ENCODE assay signal across 21 cellular contexts in genomic region chr5:90153031-90153430, GRCh38.
"Had no signal": no experiment of that assay in that cellular context is flagged by ENCODE, and none has a peak within 500 bp of the region (broad histone marks: within the 10 kb centered on the region; RNA-seq: fewer than 3 reads in every experiment).

No MANE protein-coding gene starts in this region.

- H3K4me3 ChIP-seq: dorsolateral prefrontal cortex, esophagus muscularis mucosa, lower lobe of right lung, pancreas, right lobe of liver, thyroid gland, vagina had no signal

- H3K9me3 ChIP-seq: lower lobe of right lung, pancreas, right lobe of liver, thyroid gland, vagina had no signal

- H3K36me3 ChIP-seq: esophagus muscularis mucosa, lower lobe of right lung, pancreas, right lobe of liver, thyroid gland, vagina had no signal

- DNase-seq: dorsolateral prefrontal cortex; effector CD4-positive, alpha-beta T cell; foreskin keratinocyte; glutamatergic neuron; hypothalamus; immature natural killer cell; left ventricle myocardium superior; lower lobe of right lung; naive thymus-derived CD8-positive, alpha-beta T cell; nephron progenitor cell; occipital lobe; pancreas; right lobe of liver; small intestine; stimulated activated CD4-positive, alpha-beta T cell treated with anti-CD3 and anti-CD28 coated beads, Interleukin-15, amount 100 ng/mL, for 24 hours; stimulated activated CD4-positive, alpha-beta T cell treated with anti-CD3 and anti-CD28 coated beads, Interleukin-2, amount 100 ng/mL, for 48 hours; stimulated activated naive B cell treated with anti-CD40 and anti-IgM and Interleukin-4, amounts not matched to agents 10 μg/mL and 1 μg/mL and 100 μg/mL, for 72 hours; thyroid gland; trophoblast cell had no signal

- ATAC-seq: foreskin keratinocyte; left ventricle myocardium superior; lower lobe of right lung; naive thymus-derived CD8-positive, alpha-beta T cell; pancreas; right lobe of liver; stimulated activated naive B cell treated with anti-CD40 and anti-IgM and Interleukin-4, amounts not matched to agents 10 μg/mL and 1 μg/mL and 100 μg/mL, for 72 hours had no signal

- H3K4me1 ChIP-seq: esophagus muscularis mucosa, foreskin keratinocyte, lower lobe of right lung, pancreas, right lobe of liver, thyroid gland, vagina had no signal

- H3K27ac ChIP-seq: dorsolateral prefrontal cortex, esophagus muscularis mucosa, foreskin keratinocyte, lower lobe of right lung, pancreas, right lobe of liver, thyroid gland, vagina had no signal

- H3K27me3 ChIP-seq: dorsolateral prefrontal cortex, esophagus muscularis mucosa, foreskin keratinocyte, pancreas, right lobe of liver, thyroid gland, vagina had no signal
